Comparison of ENCODE assay signal across 1 cellular context in genomic region chr1:96721382-96722160, GRCh38.
TF ChIP-seq lines count a peak whose summit lies in the region.

Gene PTBP2, plus strand, starts transcription at chr1:96721784. Its CDS starts 81 bp downstream, at chr1:96721865.

TF ChIP-seq in HepG2, 621 proteins besides CTCF, POLR2A, EP300 and RAD21 (continued from another document and continues in another):
- TF ChIP-seq ZFY (CRISPR knock-in tag; IDR thresholded peaks at IDR 0.05) (peak; percentile 59), RARA (CRISPR knock-in tag; IDR thresholded peaks at IDR 0.05) (no peak), MAX (IDR thresholded peaks at IDR 0.05) (peak; percentile 60), ZNF160 (CRISPR knock-in tag; IDR thresholded peaks at IDR 0.05) (peak; percentile 47; the same call in 1 of the 2 replicates), BORCS8-MEF2B (CRISPR knock-in tag; IDR thresholded peaks at IDR 0.05) (no peak), SPEN (CRISPR knock-in tag; IDR thresholded peaks at IDR 0.05; ENCODE audit: low read depth) (peak; percentile 71; the same call in 1 of the 2 replicates), THAP11 (CRISPR knock-in tag; IDR thresholded peaks at IDR 0.05) (0 out of 2 replicates have a peak, but pooled peaks have one; percentile 20), HES4 (CRISPR knock-in tag; IDR thresholded peaks at IDR 0.05; ENCODE audit: borderline replicate concordance) (0 out of 2 replicates have a peak, but pooled peaks have one; percentile 18), ZKSCAN5 (CRISPR knock-in tag; IDR thresholded peaks at IDR 0.05) (no peak), TAF1 (CRISPR knock-in tag; IDR thresholded peaks at IDR 0.05) (peak; percentile 48; the same call in 1 of the 2 replicates), ZNF687 (CRISPR knock-in tag; IDR thresholded peaks at IDR 0.05) (peak; percentile 70), ZNF614 (CRISPR knock-in tag; IDR thresholded peaks at IDR 0.05; ENCODE audit: borderline replicate concordance) (0 out of 2 replicates have a peak, but pooled peaks have one; percentile 27), POLR2AphosphoS5 (IDR thresholded peaks at IDR 0.05; ENCODE audit: low read depth, low read length) (peak; percentile 65), ZNF274 (CRISPR knock-in tag; IDR thresholded peaks at IDR 0.05) (peak; percentile 71; the same call in 1 of the 2 replicates), HOXD1 (CRISPR knock-in tag; IDR thresholded peaks at IDR 0.05) (0 out of 2 replicates have a peak, but pooled peaks have one; percentile 20), CREM (IDR thresholded peaks at IDR 0.05) (no peak), CREM (CRISPR knock-in tag; IDR thresholded peaks at IDR 0.05) (no peak), GABPB1 (CRISPR knock-in tag; IDR thresholded peaks at IDR 0.05) (peak; percentile 58; the same call in 1 of the 2 replicates), RBFOX2 (IDR thresholded peaks at IDR 0.05; ENCODE audit: low read depth, low read length) (peak; percentile 96), YEATS4 (CRISPR knock-in tag; IDR thresholded peaks at IDR 0.05; ENCODE audit: borderline replicate concordance) (peak; percentile 92), ZBTB7B (CRISPR knock-in tag; IDR thresholded peaks at IDR 0.05) (peak; percentile 40; the same call in 1 of the 2 replicates), KMT2A (CRISPR knock-in tag; IDR thresholded peaks at IDR 0.05) (no peak), ASH2L (IDR thresholded peaks at IDR 0.05; ENCODE audit: insufficient read length, low read depth, low read length) (peak; percentile 88), SRSF1 (optimal IDR thresholded peaks at IDR 0.05; ENCODE audit: low read depth, low read length) (peak; percentile 39), SIN3A (IDR thresholded peaks at IDR 0.05; ENCODE audit: borderline replicate concordance, low read depth, low read length) (peak; percentile 43; the same call in 1 of the 2 replicates), ZNF770 (CRISPR knock-in tag; IDR thresholded peaks at IDR 0.05) (peak; percentile 52; the same call in 1 of the 2 replicates), POGK (CRISPR knock-in tag; conservative IDR thresholded peaks at IDR 0.05) (peak; percentile 36; the same call in 1 of the 2 replicates), KAT7 (CRISPR knock-in tag; IDR thresholded peaks at IDR 0.05; ENCODE audit: borderline replicate concordance) (0 out of 2 replicates have a peak, but pooled peaks have one; percentile 26), IKZF4 (CRISPR knock-in tag; IDR thresholded peaks at IDR 0.05; ENCODE audit: borderline replicate concordance, low read depth, not compliant biosample characterization) (peak; percentile 77), ZFX (CRISPR knock-in tag; IDR thresholded peaks at IDR 0.05; ENCODE audit: low read depth) (0 out of 2 replicates have a peak, but pooled peaks have one; percentile 23), ZNF441 (CRISPR knock-in tag; IDR thresholded peaks at IDR 0.05; ENCODE audit: borderline replicate concordance) (0 out of 2 replicates have a peak, but pooled peaks have one; percentile 39), TFDP1 (CRISPR knock-in tag; IDR thresholded peaks at IDR 0.05; ENCODE audit: borderline replicate concordance) (peak; percentile 56; the same call in 1 of the 2 replicates), PITX1 (CRISPR knock-in tag; IDR thresholded peaks at IDR 0.05) (peak; percentile 51), ZSCAN22 (CRISPR knock-in tag; IDR thresholded peaks at IDR 0.05) (no peak), ZNF674 (CRISPR knock-in tag; IDR thresholded peaks at IDR 0.05; ENCODE audit: low read depth) (no peak), TOPORS (CRISPR knock-in tag; IDR thresholded peaks at IDR 0.05) (peak; percentile 22; the same call in 1 of the 2 replicates), ZNF431 (CRISPR knock-in tag; IDR thresholded peaks at IDR 0.05; ENCODE audit: borderline replicate concordance, low read depth) (0 out of 2 replicates have a peak, but pooled peaks have one; percentile 25), DRAP1 (CRISPR knock-in tag; IDR thresholded peaks at IDR 0.05) (no peak; the same call in 1 of the 2 replicates), NONO (IDR thresholded peaks at IDR 0.05) (no peak), NONO (CRISPR knock-in tag; conservative IDR thresholded peaks at IDR 0.05) (peak; percentile 59; the same call in 1 of the 2 replicates), MED13 (CRISPR knock-in tag; IDR thresholded peaks at IDR 0.05) (peak; percentile 34; the same call in 1 of the 2 replicates), ISL2 (CRISPR knock-in tag; IDR thresholded peaks at IDR 0.05) (no peak), ZBTB40 (IDR thresholded peaks at IDR 0.05) (no peak), ZBTB40 (CRISPR knock-in tag; IDR thresholded peaks at IDR 0.05) (peak; percentile 49; the same call in 1 of the 2 replicates)
